In the genomic region with DNA sequence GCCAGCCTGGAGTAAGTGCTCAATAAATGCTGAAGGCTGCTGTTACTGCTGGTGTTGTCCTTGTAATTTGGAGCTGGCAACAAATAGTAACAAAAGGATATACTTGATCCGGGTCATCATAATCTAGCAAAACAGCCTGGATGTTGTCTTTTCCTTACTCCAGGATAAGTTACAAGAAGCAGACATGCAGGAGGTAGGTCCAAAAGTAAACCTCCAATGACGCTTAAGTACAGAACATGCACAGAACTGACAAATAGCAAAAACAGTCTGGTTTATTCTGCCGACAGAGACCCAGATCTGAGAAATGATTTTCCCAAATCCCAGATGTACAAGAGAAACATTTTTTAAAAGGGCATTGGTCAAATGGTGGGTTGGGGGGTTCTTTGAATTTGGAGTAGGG, we compare ENCODE assay signal across 27 cellular contexts.
"Had no signal": no experiment of that assay in that cellular context is flagged by ENCODE, and none has a peak within 500 bp of the region (broad histone marks: within the 10 kb centered on the region; RNA-seq: fewer than 3 reads in every experiment).

No MANE protein-coding gene starts in this region.

- H3K27me3 ChIP-seq: gastroesophageal sphincter, hepatocyte, neural progenitor cell, upper lobe of left lung, vagina had no signal

- H3K36me3 ChIP-seq: gastroesophageal sphincter, neural progenitor cell, upper lobe of left lung, vagina, WERI-Rb-1 had no signal

- H3K27ac Mint-ChIP-seq: activated T-cell treated with anti-CD3 and anti-CD28 coated beads, Interleukin-2, amount 50 U/mL, for 24 hours; activated T-helper 17 cell treated with anti-CD3 and anti-CD28 coated beads, Interleukin-2, amount 50 U/mL, for 72 hours; natural killer cell; neural progenitor cell; stimulated activated naive CD8-positive, alpha-beta T cell treated with anti-CD3 and anti-CD28 coated beads, Interleukin-15, Interleukin-2, amounts not matched to agents 100 ng/mL and 50 ng/mL, for 24 hours had no signal

- H3K4me3 ChIP-seq: gastroesophageal sphincter, hepatocyte, neural progenitor cell, upper lobe of left lung, vagina had no signal

- FAIRE-seq: colon had no signal

- H3K4me1 Mint-ChIP-seq: activated T-helper 17 cell treated with anti-CD3 and anti-CD28 coated beads, Interleukin-2, amount 50 U/mL, for 72 hours; natural killer cell had no signal

- H3K36me3 Mint-ChIP-seq: natural killer cell, neural progenitor cell had no signal

- DNase-seq: activated CD4-positive, alpha-beta T cell treated with anti-CD3 and anti-CD28 coated beads for 48 hours; activated CD4-positive, alpha-beta T cell treated with anti-CD3 and anti-CD28 coated beads, Interleukin-2, amount 50 U/mL, for 48 hours; activated CD8-positive, alpha-beta memory T cell treated with anti-CD3 and anti-CD28 coated beads for 24 hours; activated gamma-delta T cell treated with Interleukin-2 at 50 U/mL for 16 hours; activated naive CD4-positive, alpha-beta T cell treated with anti-CD3 and anti-CD28 coated beads, Interleukin-2, amount 50 U/mL, for 16 hours; activated T-cell treated with anti-CD3 and anti-CD28 coated beads, Interleukin-2, amount 50 U/mL, for 24 hours; amniotic stem cell; central memory CD4-positive, alpha-beta T cell; effector CD4-positive, alpha-beta T cell; left cardiac atrium; left ventricle myocardium superior; midbrain; natural killer cell; occipital lobe; right cardiac atrium; stimulated activated CD4-positive, alpha-beta T cell treated with anti-CD3 and anti-CD28 coated beads, Interleukin-12 subunit alpha, Interleukin-12 subunit beta, amount 100 ng/mL, for 4 hours; stimulated activated CD4-positive, alpha-beta T cell treated with anti-CD3 and anti-CD28 coated beads, Interleukin-4, amount 100 ng/mL, for 1 hour; T1000; upper lobe of left lung; WERI-Rb-1 had no signal

- H3K4me1 ChIP-seq: upper lobe of left lung, vagina had no signal

- H3K9ac ChIP-seq: neural progenitor cell had no signal

- H3K4me3 Mint-ChIP-seq: activated T-cell treated with anti-CD3 and anti-CD28 coated beads, Interleukin-2, amount 50 U/mL, for 24 hours; activated T-helper 17 cell treated with anti-CD3 and anti-CD28 coated beads, Interleukin-2, amount 50 U/mL, for 72 hours; natural killer cell; neural progenitor cell; stimulated activated naive CD8-positive, alpha-beta T cell treated with anti-CD3 and anti-CD28 coated beads, Interleukin-15, Interleukin-2, amounts not matched to agents 100 ng/mL and 50 ng/mL, for 24 hours had no signal

- H3K27me3 Mint-ChIP-seq: activated T-cell treated with anti-CD3 and anti-CD28 coated beads, Interleukin-2, amount 50 U/mL, for 24 hours; stimulated activated naive CD8-positive, alpha-beta T cell treated with anti-CD3 and anti-CD28 coated beads, Interleukin-15, Interleukin-2, amounts not matched to agents 100 ng/mL and 50 ng/mL, for 24 hours had no signal

- H3K9me3 Mint-ChIP-seq: activated T-cell treated with anti-CD3 and anti-CD28 coated beads, Interleukin-2, amount 50 U/mL, for 24 hours; activated T-helper 17 cell treated with anti-CD3 and anti-CD28 coated beads, Interleukin-2, amount 50 U/mL, for 72 hours; natural killer cell; neural progenitor cell; stimulated activated naive CD8-positive, alpha-beta T cell treated with anti-CD3 and anti-CD28 coated beads, Interleukin-15, Interleukin-2, amounts not matched to agents 100 ng/mL and 50 ng/mL, for 24 hours had no signal

- H3K27ac ChIP-seq: hepatocyte, neural progenitor cell, upper lobe of left lung, vagina, WERI-Rb-1 had no signal
